In the genomic region with DNA sequence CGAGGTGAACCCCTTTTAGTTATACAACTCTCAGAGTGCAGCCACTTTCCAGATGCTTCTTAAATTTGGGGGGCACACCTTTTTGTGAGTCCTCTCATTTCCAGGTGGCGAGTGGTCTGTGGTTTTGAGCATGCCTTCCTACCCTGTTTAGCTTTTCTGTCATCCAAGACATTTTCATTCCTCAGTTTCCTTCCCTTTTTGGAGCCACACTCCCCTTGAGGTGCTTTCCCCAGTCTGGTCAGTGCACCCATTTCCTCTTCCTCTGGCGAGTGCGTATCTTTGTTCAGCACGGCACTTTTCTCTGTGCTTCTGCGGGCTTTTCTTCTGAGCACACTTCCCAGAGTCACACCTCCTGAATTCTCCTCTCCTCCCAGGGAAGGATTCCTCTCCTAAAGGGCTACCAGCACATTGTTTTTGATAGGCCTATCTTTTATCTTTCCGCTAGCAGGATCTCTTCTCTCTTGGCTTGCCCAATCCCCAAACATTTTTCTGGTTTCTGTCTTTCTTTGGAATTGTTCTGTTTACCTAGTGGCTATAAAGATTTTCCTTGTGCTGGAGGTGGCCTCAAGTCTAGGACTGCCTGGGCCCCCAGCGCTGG, we compare ENCODE assay signal across 8 cellular contexts. TPM values are rescaled to one million over a fixed set of nuclear protein-coding genes. Genes with fewer than 3 reads are reported as not detected.
DNase-seq lines count a peak whose midpoint lies in the region; ATAC-seq, FAIRE-seq and TF ChIP-seq lines count a peak whose summit lies in the region.

No MANE protein-coding gene starts in this region.

- WGBS in K562 (ENCODE audit: insufficient coverage, low coverage, missing lambda C conversion rate) = 0% methylated on average over 8 of the region's 8 CpGs

- no peak for TF ChIP-seq CTCF in Peyer's patch (IDR thresholded peaks at IDR 0.05)
- no peak for TF ChIP-seq CTCF in K562 (IDR thresholded peaks at IDR 0.05 in 2 of 3, conservative IDR thresholded peaks at IDR 0.05 in 1 of 3; ENCODE audit: insufficient read depth in 2 of 3, low read depth in 1 of 3, low read length in 3 of 3)

- BruUV-seq in K562 (replicated peaks; lab: Mats Ljungman, UMichigan) = no TSS peak

- H3K4me3 ChIP-seq in Peyer's patch (peak overlapping the region; percentile 67 to 87 (median 68)), K562 (peak overlapping the region; percentile 70)

- H3K4me2 ChIP-seq in K562 (ENCODE audit: insufficient read depth, low read length) = peak overlapping the region; percentile 90

- FAIRE-seq in GM18507 (lab: Jason Lieb, UNC) (peak; percentile 75), K562 (lab: Jason Lieb, UNC) (peak; percentile 68)

- H2AFZ ChIP-seq in K562 (ENCODE audit: low read depth, low read length) = peak overlapping the region; percentile 78

- POLR2A ChIA-PET in K562 (lab: Yijun Ruan, JAX) = interaction anchor here (0.6 to 4.0 kb wide), 4 partner anchors 30 to 455 kb away, joined by 3 to 46 read pairs (median 16); a partner anchor contains a TSS

- DNase-seq in GM18507 (ENCODE audit: extremely low spot score, insufficient read length, low read depth) = no peak
- DNase-seq in Peyer's patch = peak in 2 of 3 donors; percentile 62 to 80
- DNase-seq in K562 (ENCODE audit: extremely low read depth in 1 of 4, low spot score in 3 of 4) = peak; percentile 19 to 63 (median 24)
- DNase-seq in left colon = peak; percentile 24 to 43
- no peak for DNase-seq in 8988T
- no peak for DNase-seq in DMS 273 (lab: John Stamatoyannopoulos, UW; ENCODE audit: unreplicated experiment)
- no peak for DNase-seq in DMS114 treated with DMSO at 0.1 percent for 48 hours (lab: John Stamatoyannopoulos, UW; ENCODE audit: unreplicated experiment)

- H3K9ac ChIP-seq in K562 (ENCODE audit: insufficient read depth in 1 of 2, low read depth in 2 of 2, low read length in 2 of 2) = peak overlapping the region; percentile 86 to 92

- H3K4me1 ChIP-seq in Peyer's patch = peaks cover 0 to 59% (median 30%) of the 10 kb centered on the region in 4 donors
- peaks cover 28 to 50% of the 10 kb centered on the region in 2 experiments for H3K4me1 ChIP-seq in K562 (replicated peaks in 1 of 2; ENCODE audit: control insufficient read depth in 2 of 2, insufficient read depth in 2 of 2, low read length in 2 of 2)

- peaks cover 60% of the 10 kb centered on the region for H3K79me2 ChIP-seq in K562 (ENCODE audit: control insufficient read depth, insufficient read depth, low read length)

- peak overlapping the region; percentile 88 for H3K27ac Mint-ChIP-seq in stimulated activated naive CD8-positive, alpha-beta T cell treated with anti-CD3 and anti-CD28 coated beads, Interleukin-15, Interleukin-2, amounts not matched to agents 100 ng/mL and 50 ng/mL, for 24 hours

- H3K9me3 Mint-ChIP-seq in stimulated activated naive CD8-positive, alpha-beta T cell treated with anti-CD3 and anti-CD28 coated beads, Interleukin-15, Interleukin-2, amounts not matched to agents 100 ng/mL and 50 ng/mL, for 24 hours = peaks cover 7% of the 10 kb centered on the region

- peaks cover 29% of the 10 kb centered on the region for H3K36me3 Mint-ChIP-seq in stimulated activated naive CD8-positive, alpha-beta T cell treated with anti-CD3 and anti-CD28 coated beads, Interleukin-15, Interleukin-2, amounts not matched to agents 100 ng/mL and 50 ng/mL, for 24 hours (ENCODE audit: low read depth)

- CTCF ChIA-PET in K562 (lab: Yijun Ruan, JAX; ENCODE audit: low intra/inter-chr PET ratio) = no interaction called here

- H4K20me1 ChIP-seq in K562 (replicated peaks; ENCODE audit: control insufficient read depth, insufficient read depth, low read length) = peaks cover 13% of the 10 kb centered on the region

- H3K27me3 Mint-ChIP-seq in stimulated activated naive CD8-positive, alpha-beta T cell treated with anti-CD3 and anti-CD28 coated beads, Interleukin-15, Interleukin-2, amounts not matched to agents 100 ng/mL and 50 ng/mL, for 24 hours = no peaks in the 10 kb centered on the region

- TF ChIP-seq RAD21 in K562 (CRISPR knock-in tag; conservative IDR thresholded peaks at IDR 0.05 in 1 of 2, IDR thresholded peaks at IDR 0.05 in 1 of 2) = no peak

- peaks cover 77% of the 10 kb centered on the region for H3K4me1 Mint-ChIP-seq in stimulated activated naive CD8-positive, alpha-beta T cell treated with anti-CD3 and anti-CD28 coated beads, Interleukin-15, Interleukin-2, amounts not matched to agents 100 ng/mL and 50 ng/mL, for 24 hours (ENCODE audit: low read depth)

- H3K27me3 ChIP-seq in Peyer's patch = no peaks in the 10 kb centered on the region
- H3K27me3 ChIP-seq in K562 (ENCODE audit: control insufficient read depth in 2 of 2, insufficient read depth in 2 of 2, low read length in 2 of 2) = no peaks in the 10 kb centered on the region

- no peaks in the 10 kb centered on the region for H3K9me3 ChIP-seq in Peyer's patch
- no peaks in the 10 kb centered on the region for H3K9me3 ChIP-seq in K562 (replicated peaks; ENCODE audit: control insufficient read depth, insufficient read depth, low read depth, low read length)

- no peak for TF ChIP-seq EP300 in K562 (IDR thresholded peaks at IDR 0.05; ENCODE audit: low read length)

- H3K36me3 ChIP-seq in Peyer's patch (no peaks in the 10 kb centered on the region), K562 (ENCODE audit: control insufficient read depth, insufficient read depth, low read length) (peaks cover 19% of the 10 kb centered on the region; the same call in 2 of the 3 replicates)

- ATAC-seq in K562 (peak; percentile 49), left colon (peak; percentile 16)

- in situ Hi-C loops in K562 (cut with MboI) = no loop called here

- H3K4me3 Mint-ChIP-seq in stimulated activated naive CD8-positive, alpha-beta T cell treated with anti-CD3 and anti-CD28 coated beads, Interleukin-15, Interleukin-2, amounts not matched to agents 100 ng/mL and 50 ng/mL, for 24 hours = peak overlapping the region; percentile 85

- intact Hi-C loops in K562 (cut with micrococcal nuclease) = loop anchor here (2.0 to 10.0 kb wide), 3 partner anchors 30 to 132 kb away; a partner anchor contains a TSS
- intact Hi-C loops in left colon (cut with DNase I, micrococcal nuclease) = no loop called here

- no peaks in the 10 kb centered on the region for H3K9me1 ChIP-seq in K562 (ENCODE audit: control insufficient read depth, insufficient read depth, low read length)

- TF ChIP-seq POLR2A in Peyer's patch (IDR thresholded peaks at IDR 0.05) = peak in 1 of 2 donors; percentile 17
- TF ChIP-seq POLR2A in K562 (conservative IDR thresholded peaks at IDR 0.05) = no peak; the same call in 1 of the 2 replicates

- H3K27ac ChIP-seq in Peyer's patch (peak overlapping the region; percentile 84 to 99 (median 94)), K562 (ENCODE audit: extremely low read depth, low read depth, low read length) (peak overlapping the region; percentile 86)

TF ChIP-seq in K562, 482 proteins besides CTCF, POLR2A, EP300 and RAD21 (continues in another document):
- 0 out of 4 replicates have a peak, but pooled peaks of 1 of the 2 experiments have one; percentile 26 for TF ChIP-seq NRF1 (conservative IDR thresholded peaks at IDR 0.05 in 1 of 2, IDR thresholded peaks at IDR 0.05 in 1 of 2)
- 0 out of 2 replicates have a peak, but pooled peaks have one; percentile 13 for TF ChIP-seq CXXC5 (CRISPR knock-in tag; IDR thresholded peaks at IDR 0.05)
- TF ChIP-seq CHD1 (IDR thresholded peaks at IDR 0.05; ENCODE audit: low read length) = peak; percentile 19

RNA-seq across cellular contexts. Expression of a gene that starts 1.4 kb away (rescaled TPM):
- total RNA-seq in Peyer's patch = 10 to 100 TPM; 16.1 to 92.4 (median 29.3) TPM
- 82.3 and 150 TPM in 2 replicates for total RNA-seq in K562 (2011; cell fraction: chromatin; rRNA removed; ENCODE audit: low replicate concordance)
- total RNA-seq in K562 (2011; cell fraction: nucleolus; rRNA removed) = 62.7 and 66.5 TPM in 2 replicates
- total RNA-seq in K562 (2011; cell fraction: nucleoplasm; rRNA removed) = 101 and 125 TPM in 2 replicates
- 54.2 and 60.3 TPM in 2 replicates for total RNA-seq in K562 (2014; rRNA removed)
- total RNA-seq in K562 (2014; rRNA removed; fragmentation: Illumina TruSeq; extraction: Trizol) = 77.2 and 85.9 TPM in 2 replicates
- 63.2 and 66.1 TPM in 2 replicates for total RNA-seq in K562 (2015; rRNA removed; fragmentation: Illumina TruSeq; extraction: Trizol)
- total RNA-seq in K562 (2021) = 49.9 and 55.1 TPM in 2 replicates
- polyA plus RNA-seq in K562 (2011; rRNA removed) = 35.7 and 49.9 TPM in 2 replicates
- 31.1 and 34.8 TPM in 2 replicates for polyA plus RNA-seq in K562 (2011; cell fraction: cytosol; rRNA removed)
- 30.2 and 32.2 TPM in 2 replicates for polyA plus RNA-seq in K562 (2011; cell fraction: nucleus; rRNA removed)
- 43.2 and 96.3 TPM in 2 replicates for polyA plus RNA-seq in K562 (2012)
- 70.7 and 75.0 TPM in 2 replicates for polyA plus RNA-seq in K562 (2014; fragmentation: Illumina TruSeq; extraction: Trizol)
- 100 to 1,000 TPM; 178 to 196 TPM for polyA plus RNA-seq in K562 (2014; fragmentation: Nextera tagmentation; extraction: Ambion mirVana)
- polyA plus RNA-seq in K562 (2014; rRNA removed) = 83.3 and 86.9 TPM in 2 replicates
- polyA minus RNA-seq in K562 (2011; rRNA and poly(A)+ RNA removed) = 59.5 and 68.3 TPM in 2 replicates
- 24.5 and 25.3 TPM in 2 replicates for polyA minus RNA-seq in K562 (2011; cell fraction: cytosol; rRNA and poly(A)+ RNA removed)
- 17.8 and 39.2 TPM in 2 replicates for polyA minus RNA-seq in K562 (2011; cell fraction: nucleus; rRNA and poly(A)+ RNA removed)
- 10 to 100 TPM; 21.9 to 25.4 TPM for total RNA-seq in left colon

RNA-seq across cellular contexts. Expression of a gene that starts 31.2 kb away (rescaled TPM):
- total RNA-seq in Peyer's patch (1,000 to 10,000 TPM in 1 of 4 donors, 100 to 1,000 TPM in 3; 347 to 1,133 (median 466) TPM), K562 (2014; rRNA removed) (241 and 314 TPM in 2 replicates), K562 (2014; rRNA removed; fragmentation: Illumina TruSeq; extraction: Trizol) (305 and 330 TPM in 2 replicates), K562 (2015; rRNA removed; fragmentation: Illumina TruSeq; extraction: Trizol) (297 and 319 TPM in 2 replicates), K562 (2021) (241 and 250 TPM in 2 replicates), left colon (100 to 1,000 TPM; 221 to 232 TPM)
- total RNA-seq in K562 (2011; cell fraction: chromatin; rRNA removed; ENCODE audit: low replicate concordance) = 377 and 1,084 TPM in 2 replicates
- 154 and 218 TPM in 2 replicates for total RNA-seq in K562 (2011; cell fraction: nucleolus; rRNA removed)
- 345 and 673 TPM in 2 replicates for total RNA-seq in K562 (2011; cell fraction: nucleoplasm; rRNA removed)
- polyA plus RNA-seq in K562 (2011; rRNA removed) (187 and 191 TPM in 2 replicates), K562 (2014; fragmentation: Illumina TruSeq; extraction: Trizol) (213 and 218 TPM in 2 replicates), K562 (2014; fragmentation: Nextera tagmentation; extraction: Ambion mirVana) (100 to 1,000 TPM; 143 to 198 TPM), K562 (2014; rRNA removed) (212 and 228 TPM in 2 replicates)
- 33.0 and 80.4 TPM in 2 replicates for polyA plus RNA-seq in K562 (2011; cell fraction: cytosol; rRNA removed)
- polyA plus RNA-seq in K562 (2011; cell fraction: nucleus; rRNA removed) = 662 and 820 TPM in 2 replicates
- polyA plus RNA-seq in K562 (2012) = 185 and 194 TPM in 2 replicates
- 178 and 203 TPM in 2 replicates for polyA minus RNA-seq in K562 (2011; rRNA and poly(A)+ RNA removed)
- 67.8 and 77.2 TPM in 2 replicates for polyA minus RNA-seq in K562 (2011; cell fraction: cytosol; rRNA and poly(A)+ RNA removed)
- 241 and 336 TPM in 2 replicates for polyA minus RNA-seq in K562 (2011; cell fraction: nucleus; rRNA and poly(A)+ RNA removed)

Comparison
In these comparisons a context has a peak if more than half of its experiments do, and no peak if none do; other contexts are left out.
1. DNase-seq: peak in Peyer's patch (2 of 3), K562 (4 of 4) and left colon (2 of 2); none in GM18507 (single experiment), 8988T (single experiment), DMS 273 (single experiment) and DMS114 treated with DMSO at 0.1 percent for 48 hours (single experiment).